ENCODE assay signal across 19 cellular contexts in the genomic region with DNA sequence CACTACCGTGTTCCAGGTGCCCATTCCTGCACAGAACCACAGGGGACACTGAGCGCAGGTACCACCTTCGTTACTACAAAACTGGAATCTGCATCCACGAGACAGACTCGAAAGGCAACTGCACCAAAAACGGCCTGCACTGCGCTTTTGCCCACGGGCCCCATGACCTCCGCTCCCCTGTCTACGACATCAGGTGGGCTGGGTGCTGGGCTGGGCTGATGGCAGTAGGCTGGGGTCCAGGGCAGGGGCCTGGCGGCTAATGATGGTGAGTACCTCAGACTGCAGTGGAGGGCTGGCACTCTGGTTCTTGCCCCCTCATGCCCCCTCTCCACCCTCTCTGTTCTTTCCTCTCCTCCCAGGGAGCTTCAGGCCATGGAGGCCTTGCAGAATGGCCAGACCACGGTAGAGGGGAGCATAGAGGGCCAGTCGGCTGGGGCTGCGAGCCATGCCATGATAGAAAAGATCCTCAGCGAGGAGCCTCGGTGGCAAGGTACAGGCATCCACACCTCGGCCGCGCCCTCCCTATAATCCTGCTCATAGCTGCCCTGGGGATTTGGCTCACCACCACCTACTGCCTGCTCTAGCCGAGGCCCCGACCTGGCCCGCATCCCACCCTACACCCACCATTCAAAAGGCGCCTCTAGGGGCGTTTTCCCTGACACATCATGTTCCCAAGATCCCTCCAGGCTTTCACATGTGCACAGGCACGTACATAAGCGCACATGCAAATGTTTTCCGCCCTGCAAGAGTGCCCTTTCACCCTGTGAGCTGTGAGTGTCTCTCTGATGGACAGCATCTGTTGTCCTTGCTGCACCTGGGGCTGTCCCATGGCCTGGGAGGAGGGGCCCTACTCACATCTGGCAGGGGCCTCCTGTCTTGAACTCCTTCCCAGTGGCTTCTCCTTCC. TPM values are rescaled to one million over a fixed set of nuclear protein-coding genes. Genes with fewer than 3 reads are reported as not detected.
DNase-seq lines count a peak whose midpoint lies in the region; ATAC-seq and TF ChIP-seq lines count a peak whose summit lies in the region.
"Had no signal": no experiment of that assay in that cellular context is flagged by ENCODE, and none has a peak within 500 bp of the region (broad histone marks: within the 10 kb centered on the region; RNA-seq: fewer than 3 reads in every experiment).

No MANE protein-coding gene starts in this region.

- no peaks in the 10 kb centered on the region for H3K36me3 Mint-ChIP-seq in glutamatergic neuron (ENCODE audit: unreplicated experiment)
- H3K36me3 Mint-ChIP-seq in stimulated activated effector memory CD8-positive, alpha-beta T cell treated with anti-CD3 and anti-CD28 coated beads, Interleukin-12 subunit alpha, Interleukin-12 subunit beta, amount 100 ng/mL, for 72 hours = peaks cover 61% of the 10 kb centered on the region

- H3K9me3 Mint-ChIP-seq in glutamatergic neuron (ENCODE audit: unreplicated experiment) = no peaks in the 10 kb centered on the region
- no peaks in the 10 kb centered on the region for H3K9me3 Mint-ChIP-seq in stimulated activated effector memory CD8-positive, alpha-beta T cell treated with anti-CD3 and anti-CD28 coated beads, Interleukin-12 subunit alpha, Interleukin-12 subunit beta, amount 100 ng/mL, for 72 hours
- H3K9me3 Mint-ChIP-seq: activated T-cell treated with anti-CD3 and anti-CD28 coated beads, Interleukin-2, amount 50 U/mL, for 4 hours; CD8-positive, alpha-beta memory T cell; T-cell had no signal

- peak overlapping the region; percentile 30 for H3K4me3 Mint-ChIP-seq in glutamatergic neuron (ENCODE audit: unreplicated experiment)
- H3K4me3 Mint-ChIP-seq in stimulated activated effector memory CD8-positive, alpha-beta T cell treated with anti-CD3 and anti-CD28 coated beads, Interleukin-12 subunit alpha, Interleukin-12 subunit beta, amount 100 ng/mL, for 72 hours = no peak overlapping the region
- H3K4me3 Mint-ChIP-seq: activated T-cell treated with anti-CD3 and anti-CD28 coated beads, Interleukin-2, amount 50 U/mL, for 4 hours; CD8-positive, alpha-beta memory T cell; T-cell had no signal

- peaks cover 31% of the 10 kb centered on the region for H3K4me1 Mint-ChIP-seq in glutamatergic neuron (ENCODE audit: low read depth, unreplicated experiment)
- H3K4me1 Mint-ChIP-seq in stimulated activated effector memory CD8-positive, alpha-beta T cell treated with anti-CD3 and anti-CD28 coated beads, Interleukin-12 subunit alpha, Interleukin-12 subunit beta, amount 100 ng/mL, for 72 hours = peaks cover 8% of the 10 kb centered on the region

- ATAC-seq in stimulated activated effector memory CD8-positive, alpha-beta T cell treated with anti-CD3 and anti-CD28 coated beads, Interleukin-12 subunit alpha, Interleukin-12 subunit beta, amount 100 ng/mL, for 72 hours = no peak
- no peak for ATAC-seq in GM18909 (IDR thresholded peaks at IDR 0.05; ENCODE audit: poor library complexity, unreplicated experiment)
- ATAC-seq: activated T-cell treated with anti-CD3 and anti-CD28 coated beads, Interleukin-2, amount 50 U/mL, for 4 hours; HCT116; stimulated activated naive CD8-positive, alpha-beta T cell treated with anti-CD3 and anti-CD28 coated beads, Interleukin-15, Interleukin-2, amounts not matched to agents 100 U/mL and 50 U/mL, for 24 hours; T-cell had no signal

- no peak for TF ChIP-seq CTCF in glutamatergic neuron (IDR thresholded peaks at IDR 0.05; ENCODE audit: partially characterized antibody, unreplicated experiment)

- peaks cover 6% of the 10 kb centered on the region for H3K27me3 Mint-ChIP-seq in glutamatergic neuron (ENCODE audit: unreplicated experiment)
- H3K27me3 Mint-ChIP-seq: CD8-positive, alpha-beta memory T cell; T-cell had no signal

- DNase-seq in NCI-H2227 (lab: John Stamatoyannopoulos, UW; ENCODE audit: unreplicated experiment) = peak; percentile 36
- no peak for DNase-seq in NCI-H2227 treated with DMSO at 0.1 percent for 48 hours (lab: John Stamatoyannopoulos, UW)
- no peak for DNase-seq in glutamatergic neuron
- no peak for DNase-seq in stimulated activated effector memory CD8-positive, alpha-beta T cell treated with anti-CD3 and anti-CD28 coated beads, Interleukin-12 subunit alpha, Interleukin-12 subunit beta, amount 100 ng/mL, for 72 hours (ENCODE audit: low spot score in 2 of 2)
- no peak for DNase-seq in stimulated activated CD8-positive, alpha-beta memory T cell treated with anti-CD3 and anti-CD28 coated beads, Interleukin-4, amount 100 ng/mL, for 48 hours
- DNase-seq: activated naive CD4-positive, alpha-beta T cell treated with Interleukin-2 at 50 U/mL for 16 hours; activated T-cell treated with anti-CD3 and anti-CD28 coated beads, Interleukin-2, amount 50 U/mL, for 4 hours; dermis blood vessel endothelial cell; NCI-H2081 treated with DMSO at 0.1 percent for 48 hours; NCI-H446 treated with DMSO at 0.1 percent for 48 hours; OCI-M1; SHP77 treated with DMSO at 0.1 percent for 48 hours; small intestine; stimulated activated naive CD8-positive, alpha-beta T cell treated with anti-CD3 and anti-CD28 coated beads, Interleukin-15, Interleukin-2, amounts not matched to agents 100 U/mL and 50 U/mL, for 24 hours; tibial artery had no signal

- H3K27ac Mint-ChIP-seq in glutamatergic neuron (ENCODE audit: unreplicated experiment) = peak overlapping the region; percentile 59
- peak overlapping the region; percentile 40 for H3K27ac Mint-ChIP-seq in stimulated activated effector memory CD8-positive, alpha-beta T cell treated with anti-CD3 and anti-CD28 coated beads, Interleukin-12 subunit alpha, Interleukin-12 subunit beta, amount 100 ng/mL, for 72 hours
- H3K27ac Mint-ChIP-seq: T-cell had no signal

RNA-seq across cellular contexts. Expression of a gene that starts 27.7 kb away (rescaled TPM):
- total RNA-seq in glutamatergic neuron (ENCODE audit: unreplicated experiment) = 65.5 TPM

RNA-seq across cellular contexts. Expression of a gene that starts 31.9 kb away (rescaled TPM):
- 2.4 TPM for total RNA-seq in glutamatergic neuron (ENCODE audit: unreplicated experiment)

RNA-seq across cellular contexts. Expression of a gene that starts 42.8 kb away (rescaled TPM):
- 111 TPM for total RNA-seq in glutamatergic neuron (ENCODE audit: unreplicated experiment)

RNA-seq across cellular contexts. Expression of a gene that starts 47.4 kb away (rescaled TPM):
- 18.2 TPM for total RNA-seq in glutamatergic neuron (ENCODE audit: unreplicated experiment)
